In genomic region chr1:87673748-87674147, GRCh38 we compare ENCODE assay signal across 26 cellular contexts.
A peak's percentile ranks its signal among the peaks of the same experiment; 100 is the strongest.
DNase-seq lines count a peak whose midpoint lies in the region; ATAC-seq, FAIRE-seq and TF ChIP-seq lines count a peak whose summit lies in the region.
"Had no signal": no experiment of that assay in that cellular context is flagged by ENCODE, and none has a peak within 500 bp of the region (broad histone marks: within the 10 kb centered on the region; RNA-seq: fewer than 3 reads in every experiment).

No MANE protein-coding gene starts in this region.

- H4K20me1 ChIP-seq in Loucy (ENCODE audit: insufficient read depth, low read length, poor library complexity, severe bottlenecking) (no peaks in the 10 kb centered on the region), neural progenitor cell (ENCODE audit: low read depth) (no peaks in the 10 kb centered on the region)
- H4K20me1 ChIP-seq: BLaER1 treated with 17β-estradiol and CSF1 and Interleukin-3, amounts not matched to agents 10 nM and 100 nM had no signal

- H3F3A ChIP-seq in Loucy (ENCODE audit: low read depth) (no peaks in the 10 kb centered on the region), neural progenitor cell (ENCODE audit: low read depth) (no peaks in the 10 kb centered on the region)

- no peak overlapping the region for H3K9ac ChIP-seq in Loucy (ENCODE audit: low read depth, low read length, poor library complexity, severe bottlenecking)
- H3K9ac ChIP-seq in neural progenitor cell: no peak overlapping the region
- H3K9ac ChIP-seq: BLaER1 treated with 17β-estradiol and CSF1 and Interleukin-3, amounts not matched to agents 10 nM and 100 nM had no signal

- TF ChIP-seq CTCF in D721Med (IDR thresholded peaks at IDR 0.05; ENCODE audit: insufficient read depth, missing control alignments): peak; percentile 14
- TF ChIP-seq CTCF in Loucy (conservative IDR thresholded peaks at IDR 0.05; ENCODE audit: low read length): peak; percentile 42
- peak; percentile 50 for TF ChIP-seq CTCF in chondrocyte (IDR thresholded peaks at IDR 0.05)
- TF ChIP-seq CTCF in neural progenitor cell (IDR thresholded peaks at IDR 0.05): peak; percentile 21
- TF ChIP-seq CTCF in CD8-positive, alpha-beta T cell (IDR thresholded peaks at IDR 0.05): no peak

- no peak for ATAC-seq in CD8-positive, alpha-beta T cell
- ATAC-seq: GM12878; natural killer cell treated with Interleukin-12 subunit alpha and Interleukin-12 subunit beta and Interleukin-15 and Interleukin-18, amount 100 ng/mL, for 72 hours had no signal

- intact Hi-C loops in CD8-positive, alpha-beta T cell (cut with DNase I, micrococcal nuclease): no loop called here
- intact Hi-C loops in cardiac septum (cut with DNase I): no loop called here

- H3K27me3 Mint-ChIP-seq in chondrocyte (ENCODE audit: low read depth) (peaks cover 5% of the 10 kb centered on the region), neural progenitor cell (ENCODE audit: insufficient read depth, low read depth) (peaks cover 4% of the 10 kb centered on the region)
- peaks cover 3% of the 10 kb centered on the region for H3K27me3 Mint-ChIP-seq in CD8-positive, alpha-beta T cell (ENCODE audit: low read depth)
- H3K27me3 Mint-ChIP-seq: activated CD4-positive, alpha-beta memory T cell treated with anti-CD3 and anti-CD28 coated beads, Interleukin-2, amount 10 ng/mL, durations not matched to agents 7 days and 5 days had no signal

- H3K4me1 ChIP-seq in Loucy (ENCODE audit: insufficient read depth, low read length, poor library complexity, severe bottlenecking) (peaks cover 3% of the 10 kb centered on the region), neural progenitor cell (no peaks in the 10 kb centered on the region)
- H3K4me1 ChIP-seq in CD8-positive, alpha-beta T cell (ENCODE audit: insufficient read depth, low read length): no peaks in the 10 kb centered on the region
- H3K4me1 ChIP-seq: ascending aorta; BLaER1 treated with 17β-estradiol and CSF1 and Interleukin-3, amounts not matched to agents 10 nM and 100 nM; colonic mucosa; stomach; upper lobe of left lung had no signal

- DNase-seq in D721Med (ENCODE audit: insufficient read length, low spot score) (no peak), chondrocyte (ENCODE audit: low spot score) (no peak), neural progenitor cell (ENCODE audit: low spot score) (no peak), cerebellum (ENCODE audit: low spot score) (no peak), cardiac septum (ENCODE audit: low spot score) (no peak)
- no peak for DNase-seq in CD8-positive, alpha-beta T cell
- DNase-seq: activated CD4-positive, alpha-beta memory T cell treated with anti-CD3 and anti-CD28 coated beads, Interleukin-2, amount 10 ng/mL, durations not matched to agents 7 days and 5 days; activated naive CD4-positive, alpha-beta T cell; colonic mucosa; foreskin melanocyte; GDM1; mesenchymal stem cell; NCI-H187 treated with DMSO at 0.1 percent for 48 hours; NCI-H510A; SIG-M5; stimulated activated CD4-positive, alpha-beta T cell treated with anti-CD3 and anti-CD28 coated beads, Interleukin-4, amount 100 ng/mL, for 24 hours; stomach; upper lobe of left lung had no signal

- CTCF ChIA-PET in CD8-positive, alpha-beta T cell (lab: Charles Lee): no interaction called here

- H3K27me3 ChIP-seq in Loucy (ENCODE audit: insufficient read depth, low read length, poor library complexity, severe bottlenecking) (no peaks in the 10 kb centered on the region), neural progenitor cell (no peaks in the 10 kb centered on the region)
- H3K27me3 ChIP-seq in CD8-positive, alpha-beta T cell (ENCODE audit: insufficient read depth, low read length): no peaks in the 10 kb centered on the region
- H3K27me3 ChIP-seq: ascending aorta; BLaER1 treated with 17β-estradiol and CSF1 and Interleukin-3, amounts not matched to agents 10 nM and 100 nM; colonic mucosa; stomach; upper lobe of left lung had no signal

- no peak overlapping the region for H3K4me3 ChIP-seq in Loucy (ENCODE audit: low read length, poor library complexity, severe bottlenecking)
- no peak overlapping the region for H3K4me3 ChIP-seq in neural progenitor cell
- no peak overlapping the region for H3K4me3 ChIP-seq in CD8-positive, alpha-beta T cell (ENCODE audit: low read depth, low read length)
- H3K4me3 ChIP-seq: ascending aorta; BLaER1 treated with 17β-estradiol and CSF1 and Interleukin-3, amounts not matched to agents 10 nM and 100 nM; colonic mucosa; GM12878; smooth muscle cell; stomach; upper lobe of left lung had no signal

- no peak overlapping the region for H3K27ac Mint-ChIP-seq in chondrocyte (ENCODE audit: unreplicated experiment)
- no peak overlapping the region for H3K27ac Mint-ChIP-seq in neural progenitor cell
- no peak overlapping the region for H3K27ac Mint-ChIP-seq in CD8-positive, alpha-beta T cell
- H3K27ac Mint-ChIP-seq: activated CD4-positive, alpha-beta memory T cell treated with anti-CD3 and anti-CD28 coated beads, Interleukin-2, amount 10 ng/mL, durations not matched to agents 7 days and 5 days; natural killer cell treated with Interleukin-12 subunit alpha and Interleukin-12 subunit beta and Interleukin-15 and Interleukin-18, amount 100 ng/mL, for 72 hours; T-helper 1 cell treated with Interleukin-12 subunit alpha and Interleukin-12 subunit beta and Interleukin-4 antibody, amounts not matched to agents 30 μg/mL and 1 μg/mL, for 36 hours had no signal

- H3K4me3 Mint-ChIP-seq in chondrocyte (ENCODE audit: unreplicated experiment) (no peak overlapping the region), neural progenitor cell (no peak overlapping the region)
- H3K4me3 Mint-ChIP-seq in CD8-positive, alpha-beta T cell: no peak overlapping the region
- H3K4me3 Mint-ChIP-seq: activated CD4-positive, alpha-beta memory T cell treated with anti-CD3 and anti-CD28 coated beads, Interleukin-2, amount 10 ng/mL, durations not matched to agents 7 days and 5 days; natural killer cell treated with Interleukin-12 subunit alpha and Interleukin-12 subunit beta and Interleukin-15 and Interleukin-18, amount 100 ng/mL, for 72 hours; T-helper 1 cell treated with Interleukin-12 subunit alpha and Interleukin-12 subunit beta and Interleukin-4 antibody, amounts not matched to agents 30 μg/mL and 1 μg/mL, for 36 hours had no signal

- no peaks in the 10 kb centered on the region for H3K9me2 ChIP-seq in Loucy (replicated peaks; ENCODE audit: low read depth, low read length)

- H3K36me3 ChIP-seq in Loucy (ENCODE audit: insufficient read depth, low read length) (no peaks in the 10 kb centered on the region), neural progenitor cell (no peaks in the 10 kb centered on the region)
- H3K36me3 ChIP-seq in CD8-positive, alpha-beta T cell (ENCODE audit: insufficient read depth, low read length): no peaks in the 10 kb centered on the region
- H3K36me3 ChIP-seq: ascending aorta; BLaER1 treated with 17β-estradiol and CSF1 and Interleukin-3, amounts not matched to agents 10 nM and 100 nM; colonic mucosa; stomach; upper lobe of left lung had no signal

- no peaks in the 10 kb centered on the region for H3K36me3 Mint-ChIP-seq in chondrocyte (ENCODE audit: low read depth)
- no peaks in the 10 kb centered on the region for H3K36me3 Mint-ChIP-seq in neural progenitor cell
- H3K36me3 Mint-ChIP-seq in CD8-positive, alpha-beta T cell: no peaks in the 10 kb centered on the region
- H3K36me3 Mint-ChIP-seq: natural killer cell treated with Interleukin-12 subunit alpha and Interleukin-12 subunit beta and Interleukin-15 and Interleukin-18, amount 100 ng/mL, for 72 hours had no signal

- POLR2A ChIA-PET in CD8-positive, alpha-beta T cell (lab: Charles Lee): no interaction called here

- no peak overlapping the region for H3K27ac ChIP-seq in neural progenitor cell
- H3K27ac ChIP-seq in CD8-positive, alpha-beta T cell (ENCODE audit: low read depth, low read length): no peak overlapping the region
- H3K27ac ChIP-seq: ascending aorta; BLaER1 treated with 17β-estradiol and CSF1 and Interleukin-3, amounts not matched to agents 10 nM and 100 nM; colonic mucosa; stomach; upper lobe of left lung had no signal

- H3K9me3 ChIP-seq in Loucy (ENCODE audit: insufficient read depth, low read depth, low read length): 0 out of 2 replicates have a peak, but pooled peaks cover 5% of the 10 kb centered on the region
- H3K9me3 ChIP-seq in neural progenitor cell (ENCODE audit: low read depth): no peaks in the 10 kb centered on the region
- H3K9me3 ChIP-seq in CD8-positive, alpha-beta T cell (ENCODE audit: low read length): no peaks in the 10 kb centered on the region
- H3K9me3 ChIP-seq: ascending aorta, colonic mucosa, stomach, upper lobe of left lung had no signal

- no peak overlapping the region for H3K4me2 ChIP-seq in Loucy (ENCODE audit: low read depth, low read length, poor library complexity, severe bottlenecking)
- H3K4me2 ChIP-seq in neural progenitor cell: no peak overlapping the region
- H3K4me2 ChIP-seq: BLaER1 treated with 17β-estradiol and CSF1 and Interleukin-3, amounts not matched to agents 10 nM and 100 nM; smooth muscle cell had no signal

- H3K9me3 Mint-ChIP-seq in chondrocyte (ENCODE audit: low read depth) (peaks cover 2% of the 10 kb centered on the region), neural progenitor cell (no peaks in the 10 kb centered on the region)
- no peaks in the 10 kb centered on the region for H3K9me3 Mint-ChIP-seq in CD8-positive, alpha-beta T cell
- H3K9me3 Mint-ChIP-seq: natural killer cell treated with Interleukin-12 subunit alpha and Interleukin-12 subunit beta and Interleukin-15 and Interleukin-18, amount 100 ng/mL, for 72 hours; T-helper 1 cell treated with Interleukin-12 subunit alpha and Interleukin-12 subunit beta and Interleukin-4 antibody, amounts not matched to agents 30 μg/mL and 1 μg/mL, for 36 hours had no signal

- no peaks in the 10 kb centered on the region for H3K79me2 ChIP-seq in Loucy (ENCODE audit: insufficient read depth, low read length)
- no peaks in the 10 kb centered on the region for H3K79me2 ChIP-seq in neural progenitor cell (ENCODE audit: low read depth)

- no peaks in the 10 kb centered on the region for H3K4me1 Mint-ChIP-seq in chondrocyte (ENCODE audit: low read depth)
- H3K4me1 Mint-ChIP-seq in neural progenitor cell: no peaks in the 10 kb centered on the region
- H3K4me1 Mint-ChIP-seq in CD8-positive, alpha-beta T cell (ENCODE audit: low read depth): no peaks in the 10 kb centered on the region
- H3K4me1 Mint-ChIP-seq: activated CD4-positive, alpha-beta memory T cell treated with anti-CD3 and anti-CD28 coated beads, Interleukin-2, amount 10 ng/mL, durations not matched to agents 7 days and 5 days had no signal

- H2AFZ ChIP-seq in Loucy (ENCODE audit: low read length) (no peak overlapping the region), neural progenitor cell (replicated peaks) (no peak overlapping the region)

- no peak for FAIRE-seq in D721Med (lab: Jason Lieb, UNC)
- FAIRE-seq: endometrium, GM12878 had no signal
